In the genomic region with DNA sequence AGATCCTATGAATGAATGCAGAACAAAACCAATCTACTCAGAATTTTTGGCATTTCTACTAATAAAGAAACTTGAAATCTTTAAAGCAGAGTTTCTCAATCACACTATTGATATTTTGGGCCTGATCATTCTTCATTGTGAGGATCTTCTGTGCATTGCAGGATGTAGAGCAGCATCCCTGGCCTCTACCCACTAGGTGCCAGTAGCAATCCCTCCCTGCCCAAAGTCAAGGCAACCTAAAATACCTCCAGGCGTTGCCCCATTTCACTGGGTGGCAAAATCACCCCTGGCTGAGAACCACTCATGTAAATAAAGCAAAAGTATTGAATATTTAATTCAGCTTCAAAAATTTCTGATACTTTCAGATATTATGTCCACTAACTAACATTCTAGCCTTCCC, we compare ENCODE assay signal across 1 cellular context.
TF ChIP-seq lines count a peak whose summit lies in the region.

No MANE protein-coding gene starts in this region.

TF ChIP-seq in GM23338, 12 proteins besides CTCF, POLR2A, EP300 and RAD21:
- TF ChIP-seq, protein P1, sequence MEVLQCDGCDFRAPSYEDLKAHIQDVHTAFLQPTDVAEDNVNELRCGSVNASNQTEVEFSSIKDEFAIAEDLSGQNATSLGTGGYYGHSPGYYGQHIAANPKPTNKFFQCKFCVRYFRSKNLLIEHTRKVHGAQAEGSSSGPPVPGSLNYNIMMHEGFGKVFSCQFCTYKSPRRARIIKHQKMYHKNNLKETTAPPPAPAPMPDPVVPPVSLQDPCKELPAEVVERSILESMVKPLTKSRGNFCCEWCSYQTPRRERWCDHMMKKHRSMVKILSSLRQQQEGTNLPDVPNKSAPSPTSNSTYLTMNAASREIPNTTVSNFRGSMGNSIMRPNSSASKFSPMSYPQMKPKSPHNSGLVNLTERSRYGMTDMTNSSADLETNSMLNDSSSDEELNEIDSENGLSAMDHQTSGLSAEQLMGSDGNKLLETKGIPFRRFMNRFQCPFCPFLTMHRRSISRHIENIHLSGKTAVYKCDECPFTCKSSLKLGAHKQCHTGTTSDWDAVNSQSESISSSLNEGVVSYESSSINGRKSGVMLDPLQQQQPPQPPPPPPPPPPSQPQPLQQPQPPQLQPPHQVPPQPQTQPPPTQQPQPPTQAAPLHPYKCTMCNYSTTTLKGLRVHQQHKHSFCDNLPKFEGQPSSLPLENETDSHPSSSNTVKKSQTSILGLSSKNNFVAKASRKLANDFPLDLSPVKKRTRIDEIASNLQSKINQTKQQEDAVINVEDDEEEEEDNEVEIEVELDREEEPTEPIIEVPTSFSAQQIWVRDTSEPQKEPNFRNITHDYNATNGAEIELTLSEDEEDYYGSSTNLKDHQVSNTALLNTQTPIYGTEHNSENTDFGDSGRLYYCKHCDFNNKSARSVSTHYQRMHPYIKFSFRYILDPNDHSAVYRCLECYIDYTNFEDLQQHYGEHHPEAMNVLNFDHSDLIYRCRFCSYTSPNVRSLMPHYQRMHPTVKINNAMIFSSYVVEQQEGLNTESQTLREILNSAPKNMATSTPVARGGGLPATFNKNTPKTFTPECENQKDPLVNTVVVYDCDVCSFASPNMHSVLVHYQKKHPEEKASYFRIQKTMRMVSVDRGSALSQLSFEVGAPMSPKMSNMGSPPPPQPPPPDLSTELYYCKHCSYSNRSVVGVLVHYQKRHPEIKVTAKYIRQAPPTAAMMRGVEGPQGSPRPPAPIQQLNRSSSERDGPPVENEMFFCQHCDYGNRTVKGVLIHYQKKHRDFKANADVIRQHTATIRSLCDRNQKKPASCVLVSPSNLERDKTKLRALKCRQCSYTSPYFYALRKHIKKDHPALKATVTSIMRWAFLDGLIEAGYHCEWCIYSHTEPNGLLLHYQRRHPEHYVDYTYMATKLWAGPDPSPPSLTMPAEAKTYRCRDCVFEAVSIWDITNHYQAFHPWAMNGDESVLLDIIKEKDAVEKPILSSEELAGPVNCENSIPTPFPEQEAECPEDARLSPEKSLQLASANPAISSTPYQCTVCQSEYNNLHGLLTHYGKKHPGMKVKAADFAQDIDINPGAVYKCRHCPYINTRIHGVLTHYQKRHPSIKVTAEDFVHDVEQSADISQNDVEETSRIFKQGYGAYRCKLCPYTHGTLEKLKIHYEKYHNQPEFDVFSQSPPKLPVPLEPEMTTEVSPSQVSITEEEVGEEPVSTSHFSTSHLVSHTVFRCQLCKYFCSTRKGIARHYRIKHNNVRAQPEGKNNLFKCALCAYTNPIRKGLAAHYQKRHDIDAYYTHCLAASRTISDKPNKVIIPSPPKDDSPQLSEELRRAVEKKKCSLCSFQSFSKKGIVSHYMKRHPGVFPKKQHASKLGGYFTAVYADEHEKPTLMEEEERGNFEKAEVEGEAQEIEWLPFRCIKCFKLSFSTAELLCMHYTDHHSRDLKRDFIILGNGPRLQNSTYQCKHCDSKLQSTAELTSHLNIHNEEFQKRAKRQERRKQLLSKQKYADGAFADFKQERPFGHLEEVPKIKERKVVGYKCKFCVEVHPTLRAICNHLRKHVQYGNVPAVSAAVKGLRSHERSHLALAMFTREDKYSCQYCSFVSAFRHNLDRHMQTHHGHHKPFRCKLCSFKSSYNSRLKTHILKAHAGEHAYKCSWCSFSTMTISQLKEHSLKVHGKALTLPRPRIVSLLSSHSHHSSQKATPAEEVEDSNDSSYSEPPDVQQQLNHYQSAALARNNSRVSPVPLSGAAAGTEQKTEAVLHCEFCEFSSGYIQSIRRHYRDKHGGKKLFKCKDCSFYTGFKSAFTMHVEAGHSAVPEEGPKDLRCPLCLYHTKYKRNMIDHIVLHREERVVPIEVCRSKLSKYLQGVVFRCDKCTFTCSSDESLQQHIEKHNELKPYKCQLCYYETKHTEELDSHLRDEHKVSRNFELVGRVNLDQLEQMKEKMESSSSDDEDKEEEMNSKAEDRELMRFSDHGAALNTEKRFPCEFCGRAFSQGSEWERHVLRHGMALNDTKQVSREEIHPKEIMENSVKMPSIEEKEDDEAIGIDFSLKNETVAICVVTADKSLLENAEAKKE (CRISPR knock-in tag; IDR thresholded peaks at IDR 0.05): no peak
- TF ChIP-seq NANOG (IDR thresholded peaks at IDR 0.05; ENCODE audit: borderline replicate concordance): no peak
- TF ChIP-seq, protein P2, sequence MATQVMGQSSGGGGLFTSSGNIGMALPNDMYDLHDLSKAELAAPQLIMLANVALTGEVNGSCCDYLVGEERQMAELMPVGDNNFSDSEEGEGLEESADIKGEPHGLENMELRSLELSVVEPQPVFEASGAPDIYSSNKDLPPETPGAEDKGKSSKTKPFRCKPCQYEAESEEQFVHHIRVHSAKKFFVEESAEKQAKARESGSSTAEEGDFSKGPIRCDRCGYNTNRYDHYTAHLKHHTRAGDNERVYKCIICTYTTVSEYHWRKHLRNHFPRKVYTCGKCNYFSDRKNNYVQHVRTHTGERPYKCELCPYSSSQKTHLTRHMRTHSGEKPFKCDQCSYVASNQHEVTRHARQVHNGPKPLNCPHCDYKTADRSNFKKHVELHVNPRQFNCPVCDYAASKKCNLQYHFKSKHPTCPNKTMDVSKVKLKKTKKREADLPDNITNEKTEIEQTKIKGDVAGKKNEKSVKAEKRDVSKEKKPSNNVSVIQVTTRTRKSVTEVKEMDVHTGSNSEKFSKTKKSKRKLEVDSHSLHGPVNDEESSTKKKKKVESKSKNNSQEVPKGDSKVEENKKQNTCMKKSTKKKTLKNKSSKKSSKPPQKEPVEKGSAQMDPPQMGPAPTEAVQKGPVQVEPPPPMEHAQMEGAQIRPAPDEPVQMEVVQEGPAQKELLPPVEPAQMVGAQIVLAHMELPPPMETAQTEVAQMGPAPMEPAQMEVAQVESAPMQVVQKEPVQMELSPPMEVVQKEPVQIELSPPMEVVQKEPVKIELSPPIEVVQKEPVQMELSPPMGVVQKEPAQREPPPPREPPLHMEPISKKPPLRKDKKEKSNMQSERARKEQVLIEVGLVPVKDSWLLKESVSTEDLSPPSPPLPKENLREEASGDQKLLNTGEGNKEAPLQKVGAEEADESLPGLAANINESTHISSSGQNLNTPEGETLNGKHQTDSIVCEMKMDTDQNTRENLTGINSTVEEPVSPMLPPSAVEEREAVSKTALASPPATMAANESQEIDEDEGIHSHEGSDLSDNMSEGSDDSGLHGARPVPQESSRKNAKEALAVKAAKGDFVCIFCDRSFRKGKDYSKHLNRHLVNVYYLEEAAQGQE (IDR thresholded peaks at IDR 0.05; ENCODE audit: unreplicated experiment): no peak
- no peak for TF ChIP-seq ZNF114 (CRISPR knock-in tag; IDR thresholded peaks at IDR 0.05)
- no peak for TF ChIP-seq POLR2AphosphoS5 (IDR thresholded peaks at IDR 0.05; ENCODE audit: low read depth)
- TF ChIP-seq, protein P3, sequence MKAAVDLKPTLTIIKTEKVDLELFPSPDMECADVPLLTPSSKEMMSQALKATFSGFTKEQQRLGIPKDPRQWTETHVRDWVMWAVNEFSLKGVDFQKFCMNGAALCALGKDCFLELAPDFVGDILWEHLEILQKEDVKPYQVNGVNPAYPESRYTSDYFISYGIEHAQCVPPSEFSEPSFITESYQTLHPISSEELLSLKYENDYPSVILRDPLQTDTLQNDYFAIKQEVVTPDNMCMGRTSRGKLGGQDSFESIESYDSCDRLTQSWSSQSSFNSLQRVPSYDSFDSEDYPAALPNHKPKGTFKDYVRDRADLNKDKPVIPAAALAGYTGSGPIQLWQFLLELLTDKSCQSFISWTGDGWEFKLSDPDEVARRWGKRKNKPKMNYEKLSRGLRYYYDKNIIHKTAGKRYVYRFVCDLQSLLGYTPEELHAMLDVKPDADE (IDR thresholded peaks at IDR 0.05): no peak
- TF ChIP-seq EZH2 (IDR thresholded peaks at IDR 0.05; ENCODE audit: low read depth, unreplicated experiment): no peak
